ENCODE assay signal across 5 cellular contexts in the genomic region with DNA sequence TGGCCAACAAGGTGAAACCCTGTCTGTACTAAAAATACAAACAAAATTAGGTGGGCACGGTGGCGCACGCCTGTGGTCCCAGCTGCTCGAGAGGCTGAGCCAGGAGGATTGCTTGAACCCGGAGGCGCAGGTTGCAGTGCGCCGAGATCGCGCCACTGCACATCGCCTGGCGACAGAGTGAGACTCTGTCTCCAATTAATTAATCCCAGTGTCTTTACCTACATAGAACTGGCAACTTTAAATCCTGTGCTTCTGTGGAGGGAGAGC.
DNase-seq lines count a peak whose midpoint lies in the region; ATAC-seq and TF ChIP-seq lines count a peak whose summit lies in the region.

No MANE protein-coding gene starts in this region.

- H3K9me3 Mint-ChIP-seq in stimulated activated memory B cell treated with anti-CD40 and anti-IgM and Interleukin-4, amounts not matched to agents 10 μg/mL and 1 μg/mL and 100 μg/mL, for 72 hours: no peaks in the 10 kb centered on the region

- no peaks in the 10 kb centered on the region for H3K9me2 ChIP-seq in OCI-LY1 (ENCODE audit: low read depth, low read length)

- H3K27ac Mint-ChIP-seq in stimulated activated memory B cell treated with anti-CD40 and anti-IgM and Interleukin-4, amounts not matched to agents 10 μg/mL and 1 μg/mL and 100 μg/mL, for 72 hours: peak overlapping the region; percentile 99

- H3K4me1 Mint-ChIP-seq in stimulated activated memory B cell treated with anti-CD40 and anti-IgM and Interleukin-4, amounts not matched to agents 10 μg/mL and 1 μg/mL and 100 μg/mL, for 72 hours: peaks cover 33% of the 10 kb centered on the region

- H2AFZ ChIP-seq in OCI-LY1 (ENCODE audit: low read length): no peak overlapping the region

- DNase-seq in effector memory CD4-positive, alpha-beta T cell: no peak
- DNase-seq in DMS153 treated with DMSO at 0.1 percent for 48 hours (lab: John Stamatoyannopoulos, UW; ENCODE audit: unreplicated experiment) (no peak), putamen (ENCODE audit: low spot score) (no peak)

- H3K9me3 ChIP-seq in OCI-LY1 (ENCODE audit: low read length): no peaks in the 10 kb centered on the region
- H3K9me3 ChIP-seq in effector memory CD4-positive, alpha-beta T cell (ENCODE audit: control insufficient read depth, low read length): no peaks in the 10 kb centered on the region

- H3K4me1 ChIP-seq in OCI-LY1 (ENCODE audit: insufficient read depth, low read length, severe bottlenecking): peaks cover 24% of the 10 kb centered on the region
- peaks cover 22% of the 10 kb centered on the region for H3K4me1 ChIP-seq in effector memory CD4-positive, alpha-beta T cell (ENCODE audit: control insufficient read depth, insufficient read depth, low read length, poor library complexity, severe bottlenecking)

- TF ChIP-seq CTCF in OCI-LY1 (IDR thresholded peaks at IDR 0.05; ENCODE audit: low read length): no peak

- H3K4me3 Mint-ChIP-seq in stimulated activated memory B cell treated with anti-CD40 and anti-IgM and Interleukin-4, amounts not matched to agents 10 μg/mL and 1 μg/mL and 100 μg/mL, for 72 hours: peak overlapping the region; percentile 91

- H3K4me2 ChIP-seq in OCI-LY1 (ENCODE audit: low read length): peak overlapping the region; percentile 97

- no peak overlapping the region for H3K27ac ChIP-seq in OCI-LY1 (ENCODE audit: low read depth, low read length, poor library complexity, severe bottlenecking)
- H3K27ac ChIP-seq in effector memory CD4-positive, alpha-beta T cell (ENCODE audit: insufficient read depth, low read length, poor library complexity, severe bottlenecking): peak overlapping the region; percentile 99

- peak overlapping the region; percentile 93 for H3K4me3 ChIP-seq in OCI-LY1 (ENCODE audit: low read depth, low read length, poor library complexity, severe bottlenecking)
- H3K4me3 ChIP-seq in effector memory CD4-positive, alpha-beta T cell (ENCODE audit: insufficient read depth, low read depth, low read length, poor library complexity, severe bottlenecking): peak overlapping the region; percentile 94

- no peak for ATAC-seq in stimulated activated memory B cell treated with anti-CD40 and anti-IgM and Interleukin-4, amounts not matched to agents 10 μg/mL and 1 μg/mL and 100 μg/mL, for 72 hours

- no peaks in the 10 kb centered on the region for H3K27me3 Mint-ChIP-seq in stimulated activated memory B cell treated with anti-CD40 and anti-IgM and Interleukin-4, amounts not matched to agents 10 μg/mL and 1 μg/mL and 100 μg/mL, for 72 hours

- H3K27me3 ChIP-seq in OCI-LY1 (ENCODE audit: insufficient read depth, low read length): no peaks in the 10 kb centered on the region
- H3K27me3 ChIP-seq in effector memory CD4-positive, alpha-beta T cell (replicated peaks; ENCODE audit: control insufficient read depth, insufficient read depth, low read length, poor library complexity, severe bottlenecking): no peaks in the 10 kb centered on the region

- peak overlapping the region; percentile 98; the same call in 1 of the 2 replicates for H3K9ac ChIP-seq in OCI-LY1 (ENCODE audit: low read length)

- H4K20me1 ChIP-seq in OCI-LY1 (ENCODE audit: insufficient read depth, low read length): no peaks in the 10 kb centered on the region

- no peaks in the 10 kb centered on the region for H3F3A ChIP-seq in OCI-LY1 (ENCODE audit: insufficient read depth, low read length)

- peaks cover 13% of the 10 kb centered on the region for H3K36me3 ChIP-seq in OCI-LY1 (ENCODE audit: insufficient read depth, low read length)
- H3K36me3 ChIP-seq in effector memory CD4-positive, alpha-beta T cell (ENCODE audit: control insufficient read depth, insufficient read depth, low read length): peaks cover 4% of the 10 kb centered on the region

- H3K36me3 Mint-ChIP-seq in stimulated activated memory B cell treated with anti-CD40 and anti-IgM and Interleukin-4, amounts not matched to agents 10 μg/mL and 1 μg/mL and 100 μg/mL, for 72 hours: no peaks in the 10 kb centered on the region

- H3K79me2 ChIP-seq in OCI-LY1 (ENCODE audit: insufficient read depth, low read length): peaks cover 14% of the 10 kb centered on the region
